In genomic region chr19:1110809-1111640, GRCh38 we compare ENCODE assay signal across 16 cellular contexts. TPM values are rescaled to one million over a fixed set of nuclear protein-coding genes. Genes with fewer than 3 reads are reported as not detected.
A peak's percentile ranks its signal among the peaks of the same experiment; 100 is the strongest.
DNase-seq lines count a peak whose midpoint lies in the region; ATAC-seq and TF ChIP-seq lines count a peak whose summit lies in the region.
"Had no signal": no experiment of that assay in that cellular context is flagged by ENCODE, and none has a peak within 500 bp of the region (broad histone marks: within the 10 kb centered on the region; RNA-seq: fewer than 3 reads in every experiment).

No MANE protein-coding gene starts in this region.

- 83% methylated on average over 12 of the region's 18 CpGs for WGBS in esophagus muscularis mucosa

- H3K9me3 ChIP-seq in CD4-positive, alpha-beta T cell (ENCODE audit: control insufficient read depth, low read length): no peaks in the 10 kb centered on the region
- H3K9me3 ChIP-seq in MG63 (no peaks in the 10 kb centered on the region), esophagus muscularis mucosa (no peaks in the 10 kb centered on the region)

- no peaks in the 10 kb centered on the region for H3K27me3 Mint-ChIP-seq in CD4-positive, alpha-beta T cell
- H3K27me3 Mint-ChIP-seq: activated B cell treated with CpG ODN at 0.5 μM for 24 hours; CD4-positive, alpha-beta memory T cell had no signal

- H3K36me3 ChIP-seq in MG63 (peaks cover 22% of the 10 kb centered on the region), esophagus muscularis mucosa (peaks cover 41 to 97% (median 91%) of the 10 kb centered on the region in 4 donors)

- no peak for DNase-seq in CD4-positive, alpha-beta T cell
- DNase-seq in MG63 (peak; percentile 33), esophagus muscularis mucosa (ENCODE audit: extremely low spot score) (no peak), NCI-H187 treated with DMSO at 0.1 percent for 48 hours (lab: John Stamatoyannopoulos, UW) (no peak), CD1c-positive myeloid dendritic cell (ENCODE audit: extremely low spot score) (no peak), foreskin fibroblast (no peak), NCI-H1436 (lab: John Stamatoyannopoulos, UW) (no peak)
- DNase-seq: activated B cell treated with CpG ODN at 0.5 μM for 24 hours, activated gamma-delta T cell, anterior cingulate cortex, midbrain, NCI-H2081 treated with DMSO at 0.1 percent for 48 hours, NCI-H748 treated with DMSO at 0.1 percent for 48 hours, T-helper 1 cell had no signal

- TF ChIP-seq CTCF in CD4-positive, alpha-beta T cell (IDR thresholded peaks at IDR 0.05): no peak
- TF ChIP-seq CTCF in esophagus muscularis mucosa (IDR thresholded peaks at IDR 0.05): no peak
- TF ChIP-seq CTCF in foreskin fibroblast (IDR thresholded peaks at IDR 0.05; ENCODE audit: low read depth, low read length): no peak

- TF ChIP-seq EP300 in esophagus muscularis mucosa (IDR thresholded peaks at IDR 0.05): no peak

- POLR2A ChIA-PET in CD4-positive, alpha-beta T cell (lab: Charles Lee): interaction anchor here (1.4 kb wide), 1 partner anchor 80 kb away, joined by 5 read pairs; no protein-coding TSS in a partner anchor

- ATAC-seq in CD4-positive, alpha-beta T cell (ENCODE audit: poor library complexity): no peak

- H3K9me3 Mint-ChIP-seq in CD4-positive, alpha-beta T cell: no peaks in the 10 kb centered on the region
- H3K9me3 Mint-ChIP-seq: activated B cell treated with CpG ODN at 0.5 μM for 24 hours had no signal

- H3K36me3 Mint-ChIP-seq in CD4-positive, alpha-beta T cell (ENCODE audit: low read depth): peaks cover 16% of the 10 kb centered on the region

- no peak overlapping the region for H3K27ac ChIP-seq in CD4-positive, alpha-beta T cell (ENCODE audit: low read depth, low read length)
- peak overlapping the region; percentile 76 to 83 (median 77) for H3K27ac ChIP-seq in esophagus muscularis mucosa (replicated peaks in 1 of 4)
- peak overlapping the region in 11 of 21 experiments; percentile 21 to 85 (median 60) for H3K27ac ChIP-seq in skin epidermis

- intact Hi-C loops in CD4-positive, alpha-beta T cell (cut with DNase I, micrococcal nuclease): loop anchor here (5.0 kb wide), 1 partner anchor 81 kb away; no protein-coding TSS in a partner anchor
- intact Hi-C loops in esophagus muscularis mucosa (cut with DNase I): loop anchor here (5.0 kb wide), 1 partner anchor 81 kb away; no protein-coding TSS in a partner anchor

- TF ChIP-seq POLR2A in esophagus muscularis mucosa (IDR thresholded peaks at IDR 0.05; ENCODE audit: low read depth): no peak

- CTCF ChIA-PET in CD4-positive, alpha-beta T cell (lab: Charles Lee): no interaction called here

- H3K4me3 ChIP-seq in MG63 (no peak overlapping the region), esophagus muscularis mucosa (no peak overlapping the region), skin epidermis (no peak overlapping the region), foreskin fibroblast (ENCODE audit: low read depth in 1 of 2, low read length in 2 of 2) (no peak overlapping the region)

- peak overlapping the region; percentile 9 for H3K27ac Mint-ChIP-seq in CD4-positive, alpha-beta T cell
- H3K27ac Mint-ChIP-seq: activated B cell treated with CpG ODN at 0.5 μM for 24 hours had no signal

- H3K27me3 ChIP-seq in CD4-positive, alpha-beta T cell (ENCODE audit: control insufficient read depth, insufficient read depth, low read length): no peaks in the 10 kb centered on the region
- H3K27me3 ChIP-seq in MG63: no peaks in the 10 kb centered on the region
- H3K27me3 ChIP-seq in esophagus muscularis mucosa: no peaks in the 10 kb centered on the region

- no peak overlapping the region for H3K4me3 Mint-ChIP-seq in CD4-positive, alpha-beta T cell
- H3K4me3 Mint-ChIP-seq: activated B cell treated with CpG ODN at 0.5 μM for 24 hours had no signal

- H3K4me1 ChIP-seq in esophagus muscularis mucosa: peaks cover 28 to 59% (median 41%) of the 10 kb centered on the region in 4 donors

- no peaks in the 10 kb centered on the region for H3K4me1 Mint-ChIP-seq in CD4-positive, alpha-beta T cell (ENCODE audit: low read depth)

RNA-seq across cellular contexts. Expression of gene GPX4, which starts 7.2 kb away (rescaled TPM):
- 100 to 1,000 TPM; 174 to 175 TPM for total RNA-seq in CD4-positive, alpha-beta T cell
- 293 and 320 TPM in 2 replicates for total RNA-seq in MG63 (2014; rRNA removed; shearing (Covaris generic); ENCODE audit: low replicate concordance)
- total RNA-seq in esophagus muscularis mucosa: 100 to 1,000 TPM; 338 to 386 (median 375) TPM

RNA-seq across cellular contexts. Expression of gene POLR2E, which starts 15.8 kb away (rescaled TPM):
- total RNA-seq in CD4-positive, alpha-beta T cell: 10 to 100 TPM; 45.8 to 49.0 TPM
- 128 and 157 TPM in 2 replicates for total RNA-seq in MG63 (2014; rRNA removed; shearing (Covaris generic); ENCODE audit: low replicate concordance)
- total RNA-seq in esophagus muscularis mucosa: 100 to 1,000 TPM in 3 of 4 donors, 10 to 100 TPM in 1; 96.8 to 198 (median 135) TPM

RNA-seq across cellular contexts. Expression of gene ARHGAP45, which starts 44.1 kb away (rescaled TPM):
- total RNA-seq in CD4-positive, alpha-beta T cell: 100 to 1,000 TPM; 861 to 878 TPM
- total RNA-seq in MG63 (2014; rRNA removed; shearing (Covaris generic); ENCODE audit: low replicate concordance): not detected in 2 replicates
- 10 to 100 TPM; 17.8 to 28.3 (median 21.2) TPM for total RNA-seq in esophagus muscularis mucosa

Comparison
In these comparisons a context has a peak if more than half of its experiments do, and no peak if none do; other contexts are left out.
1. RNA of gene ARHGAP45, which starts 44.1 kb away (total RNA-seq): 861 to 878 TPM in CD4-positive, alpha-beta T cell; 17.8 to 28.3 TPM in esophagus muscularis mucosa and not detected in MG63; every median in the first group is over 10 times any median in the second.